Comparison of ENCODE assay signal across 8 cellular contexts in the genomic region with DNA sequence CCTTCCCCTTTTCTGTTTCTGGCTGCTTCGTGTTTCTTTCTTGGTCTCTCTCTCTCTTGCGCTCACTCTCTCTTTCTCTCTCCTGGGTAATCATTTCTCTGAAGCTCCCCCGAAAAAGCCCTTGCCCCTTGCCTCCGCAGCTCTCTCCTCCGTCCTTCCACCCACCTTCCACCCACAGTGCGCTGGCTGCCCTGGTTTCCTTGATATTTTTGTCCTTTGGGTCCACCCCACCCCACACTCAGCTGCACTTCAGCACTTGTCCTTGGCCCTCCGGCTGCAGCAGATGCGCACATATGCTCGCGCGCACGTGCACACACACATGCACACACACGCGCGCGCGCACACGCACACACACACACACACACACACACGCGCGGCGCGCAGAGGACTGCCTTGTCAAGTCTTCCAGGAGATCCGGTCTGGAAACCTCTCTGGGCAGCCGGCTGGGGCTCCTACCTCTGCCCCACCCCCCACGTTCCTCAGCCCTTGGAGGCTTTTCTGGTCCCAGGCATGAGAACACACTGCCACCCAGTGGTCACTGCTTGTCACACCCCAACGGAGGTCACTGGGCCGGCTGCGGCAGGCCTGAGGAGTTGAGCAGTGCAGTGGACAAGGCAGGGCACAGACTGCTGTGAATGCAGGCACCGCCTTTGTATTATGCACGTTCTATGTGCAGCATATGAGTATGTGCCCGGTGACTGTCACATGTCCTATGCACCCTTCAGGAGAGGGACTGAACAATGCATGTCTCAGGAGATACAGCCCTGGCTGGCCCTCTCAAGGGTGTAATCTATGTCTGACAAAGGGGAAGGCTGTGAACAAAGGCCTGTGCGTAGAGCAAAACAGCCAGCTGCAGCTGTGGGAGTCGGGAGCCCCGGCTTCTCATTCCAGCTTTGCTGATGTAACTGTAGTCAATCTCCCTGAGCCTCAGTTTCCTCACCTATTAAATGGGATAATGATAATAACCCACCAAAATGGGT. TPM values are rescaled to one million over a fixed set of nuclear protein-coding genes. Genes with fewer than 3 reads are reported as not detected.
DNase-seq lines count a peak whose midpoint lies in the region; ATAC-seq and TF ChIP-seq lines count a peak whose summit lies in the region.

No MANE protein-coding gene starts in this region.

- WGBS in tibial nerve, 2 donors: 4 to 5% methylated on average over 32 to 33 of the region's 35 CpGs

- H3K9me3 ChIP-seq in cardiac muscle cell (ENCODE audit: low read depth) (no peaks in the 10 kb centered on the region), parathyroid adenoma (ENCODE audit: control insufficient read depth, low read length) (no peaks in the 10 kb centered on the region), tibial nerve (no peaks in the 10 kb centered on the region)

- no peaks in the 10 kb centered on the region for H3K79me2 ChIP-seq in parathyroid adenoma

- H3K27ac Mint-ChIP-seq in activated naive CD8-positive, alpha-beta T cell treated with anti-CD3 and anti-CD28 coated beads, Interleukin-2, amount 50 U/mL, for 24 hours: peak overlapping the region; percentile 92

- H3K36me3 ChIP-seq in cardiac muscle cell (no peaks in the 10 kb centered on the region), parathyroid adenoma (ENCODE audit: control insufficient read depth, insufficient read depth, low read length) (no peaks in the 10 kb centered on the region), tibial nerve (peaks cover 0 to 13% (median 0%) of the 10 kb centered on the region in 3 donors)

- H3K27me3 Mint-ChIP-seq in activated naive CD8-positive, alpha-beta T cell treated with anti-CD3 and anti-CD28 coated beads, Interleukin-2, amount 50 U/mL, for 24 hours: peaks cover 7% of the 10 kb centered on the region

- peak overlapping the region; percentile 71 for H2AFZ ChIP-seq in parathyroid adenoma

- peak; percentile 74 for ATAC-seq in HG02571 (IDR thresholded peaks at IDR 0.05; ENCODE audit: unreplicated experiment)
- ATAC-seq in activated naive CD8-positive, alpha-beta T cell treated with anti-CD3 and anti-CD28 coated beads, Interleukin-2, amount 50 U/mL, for 24 hours: peak; percentile 30

- peaks cover 8% of the 10 kb centered on the region for H3K27me3 ChIP-seq in cardiac muscle cell
- no peaks in the 10 kb centered on the region for H3K27me3 ChIP-seq in parathyroid adenoma (ENCODE audit: control insufficient read depth, insufficient read depth, low read length)
- H3K27me3 ChIP-seq in tibial nerve: no peaks in the 10 kb centered on the region

- peak overlapping the region; percentile 98 for H3K4me3 Mint-ChIP-seq in activated naive CD8-positive, alpha-beta T cell treated with anti-CD3 and anti-CD28 coated beads, Interleukin-2, amount 50 U/mL, for 24 hours

- H3K4me2 ChIP-seq in parathyroid adenoma (ENCODE audit: low read length): peak overlapping the region; percentile 82

- TF ChIP-seq CTCF in cardiac muscle cell (IDR thresholded peaks at IDR 0.05; ENCODE audit: low read depth, low read length) (peak; percentile 90), parathyroid adenoma (IDR thresholded peaks at IDR 0.05) (peak; percentile 99), tibial nerve (IDR thresholded peaks at IDR 0.05) (peak; percentile 92 to 99 (median 96))

- H3K4me3 ChIP-seq in cardiac muscle cell (peak overlapping the region; percentile 32), parathyroid adenoma (ENCODE audit: low read depth, low read length) (peak overlapping the region; percentile 41), tibial nerve (peak overlapping the region; percentile 24 to 45 (median 38))

- peaks cover 90% of the 10 kb centered on the region for H3K4me1 Mint-ChIP-seq in activated naive CD8-positive, alpha-beta T cell treated with anti-CD3 and anti-CD28 coated beads, Interleukin-2, amount 50 U/mL, for 24 hours

- H3K4me1 ChIP-seq in cardiac muscle cell (ENCODE audit: low read depth) (peaks cover 17% of the 10 kb centered on the region), parathyroid adenoma (peaks cover 13% of the 10 kb centered on the region), tibial nerve (peaks cover 0 to 20% (median 4%) of the 10 kb centered on the region in 4 donors)

- H3K9me3 Mint-ChIP-seq in activated naive CD8-positive, alpha-beta T cell treated with anti-CD3 and anti-CD28 coated beads, Interleukin-2, amount 50 U/mL, for 24 hours: no peaks in the 10 kb centered on the region

- TF ChIP-seq EP300 in tibial nerve (IDR thresholded peaks at IDR 0.05): peak; percentile 70 to 80

- TF ChIP-seq POLR2A in tibial nerve (IDR thresholded peaks at IDR 0.05): peak in 1 of 2 donors; percentile 14

- peak overlapping the region; percentile 26 for H3K27ac ChIP-seq in cardiac muscle cell
- peak overlapping the region; percentile 77 for H3K27ac ChIP-seq in parathyroid adenoma
- peak overlapping the region; percentile 50 to 70 (median 54) for H3K27ac ChIP-seq in tibial nerve

- DNase-seq in GF-D8 (lab: John Stamatoyannopoulos, UW): peak; percentile 64
- DNase-seq in NCI-H1436 (lab: John Stamatoyannopoulos, UW): peak; percentile 90
- peak; percentile 78 to 89 for DNase-seq in SW 1271 (lab: John Stamatoyannopoulos, UW)
- DNase-seq in activated naive CD8-positive, alpha-beta T cell treated with anti-CD3 and anti-CD28 coated beads, Interleukin-2, amount 50 U/mL, for 24 hours: peak; percentile 94
- peak; percentile 96 to 97 for DNase-seq in cardiac muscle cell (ENCODE audit: low read depth in 1 of 2, low spot score in 1 of 2)
- DNase-seq in tibial nerve (ENCODE audit: low spot score in 2 of 2): peak; percentile 91 to 97

- H3K9ac ChIP-seq in parathyroid adenoma: no peak overlapping the region

- H3K36me3 Mint-ChIP-seq in activated naive CD8-positive, alpha-beta T cell treated with anti-CD3 and anti-CD28 coated beads, Interleukin-2, amount 50 U/mL, for 24 hours (ENCODE audit: low read depth): peaks cover 47% of the 10 kb centered on the region

RNA-seq across cellular contexts. Expression of gene LAG3, which starts 6.5 kb away (rescaled TPM):
- 0.15 TPM in 1 of 2 replicates, not detected in the other for total RNA-seq in cardiac muscle cell
- 0.34 TPM in 1 of 2 replicates, not detected in the other for polyA plus RNA-seq in cardiac muscle cell
- total RNA-seq in tibial nerve: 1 to 10 TPM; 1.2 to 4.0 (median 2.9) TPM

RNA-seq across cellular contexts. Expression of gene CD4, which starts 10.5 kb away (rescaled TPM):
- total RNA-seq in cardiac muscle cell: 3.1 and 3.3 TPM in 2 replicates
- 5.2 and 5.9 TPM in 2 replicates for polyA plus RNA-seq in cardiac muscle cell
- total RNA-seq in tibial nerve: 10 to 100 TPM in 1 of 4 donors, 1 to 10 TPM in 3; 7.5 to 12.6 (median 8.9) TPM

RNA-seq across cellular contexts. Expression of gene PTMS, which starts 12.7 kb away (rescaled TPM):
- 194 and 290 TPM in 2 replicates for total RNA-seq in cardiac muscle cell
- polyA plus RNA-seq in cardiac muscle cell: 426 and 467 TPM in 2 replicates
- total RNA-seq in tibial nerve: 100 to 1,000 TPM; 112 to 225 (median 174) TPM

RNA-seq across cellular contexts. Expression of gene MLF2, which starts 25.9 kb away (rescaled TPM):
- total RNA-seq in cardiac muscle cell (342 and 449 TPM in 2 replicates), tibial nerve (100 to 1,000 TPM; 103 to 205 (median 133) TPM)
- polyA plus RNA-seq in cardiac muscle cell: 575 and 592 TPM in 2 replicates

RNA-seq across cellular contexts. Expression of gene GPR162, which starts 42.8 kb away (rescaled TPM):
- total RNA-seq in cardiac muscle cell (41.1 and 51.0 TPM in 2 replicates), tibial nerve (1 to 10 TPM; 1.3 to 5.4 (median 2.2) TPM)
- 29.2 and 38.6 TPM in 2 replicates for polyA plus RNA-seq in cardiac muscle cell

Comparison
In these comparisons a context has a peak if more than half of its experiments do, and no peak if none do; other contexts are left out.
1. Peak in every context shown above with its lines: DNase-seq, ATAC-seq, H3K4me3 ChIP-seq and H3K27ac ChIP-seq.
2. H3K27ac ChIP-seq: peak in every context shown above with its lines; median percentile 77 in parathyroid adenoma; 54 in tibial nerve; 26 in cardiac muscle cell.